Comparison of ENCODE assay signal across 1 cellular context in genomic region chr1:245578306-245578705, GRCh38.
TF ChIP-seq lines count a peak whose summit lies in the region.

No MANE protein-coding gene starts in this region.

TF ChIP-seq in K562, 482 proteins besides CTCF, POLR2A, EP300 and RAD21 (continued from another document):
- TF ChIP-seq CHD7 (IDR thresholded peaks at IDR 0.05; ENCODE audit: low read depth, low read length) = no peak
- no peak for TF ChIP-seq ARID3A (IDR thresholded peaks at IDR 0.05; ENCODE audit: borderline replicate concordance, low read depth, low read length)
- TF ChIP-seq RBM22 (IDR thresholded peaks at IDR 0.05; ENCODE audit: low read depth, low read length, poor library complexity, severe bottlenecking) = no peak
- no peak for TF ChIP-seq NFXL1 (CRISPR knock-in tag; IDR thresholded peaks at IDR 0.05)
- TF ChIP-seq U2AF2 (optimal IDR thresholded peaks at IDR 0.05; ENCODE audit: low read depth, low read length) = no peak
- TF ChIP-seq ZNF282 (CRISPR knock-in tag; IDR thresholded peaks at IDR 0.05) = no peak
- TF ChIP-seq STAG1 (CRISPR knock-in tag; IDR thresholded peaks at IDR 0.05; ENCODE audit: borderline replicate concordance) = no peak
- no peak for TF ChIP-seq NFE2L1 (tag; IDR thresholded peaks at IDR 0.05; ENCODE audit: borderline replicate concordance, low read depth)
- no peak for TF ChIP-seq ILK (tag; IDR thresholded peaks at IDR 0.05; ENCODE audit: borderline replicate concordance, low read depth)
- no peak for TF ChIP-seq NR2F6 (CRISPR knock-in tag; IDR thresholded peaks at IDR 0.05)
- no peak for TF ChIP-seq TCF7 (IDR thresholded peaks at IDR 0.05; ENCODE audit: borderline replicate concordance)
- no peak for TF ChIP-seq ZNF24 (IDR thresholded peaks at IDR 0.05)
- no peak for TF ChIP-seq ZNF217 (CRISPR knock-in tag; IDR thresholded peaks at IDR 0.05)
- TF ChIP-seq ZNF77 (CRISPR knock-in tag; IDR thresholded peaks at IDR 0.05) = no peak
- TF ChIP-seq FOXA3 (CRISPR knock-in tag; conservative IDR thresholded peaks at IDR 0.05 in 1 of 2, IDR thresholded peaks at IDR 0.05 in 1 of 2) = no peak
- no peak for TF ChIP-seq CSDE1 (IDR thresholded peaks at IDR 0.05)
